Comparison of ENCODE assay signal across 7 cellular contexts in genomic region chr15:28310454-28310853, GRCh38. TPM values are rescaled to one million over a fixed set of nuclear protein-coding genes. Genes with fewer than 3 reads are reported as not detected.
"Had no signal": no experiment of that assay in that cellular context is flagged by ENCODE, and none has a peak within 500 bp of the region (broad histone marks: within the 10 kb centered on the region; RNA-seq: fewer than 3 reads in every experiment).

No MANE protein-coding gene starts in this region.

RNA-seq across cellular contexts. Expression of gene GOLGA6L24, which starts 47.4 kb away (rescaled TPM):
- total RNA-seq: GM23248, H4, H7, HepG2, HFFc6, HT1080 had no signal
- polyA plus RNA-seq: GM23248, HepG2, IgD-negative memory B cell had no signal
